37 cellular contexts compared by ENCODE assay signal in genomic region chr19:12180377-12180776, GRCh38. TPM values are rescaled to one million over a fixed set of nuclear protein-coding genes. Genes with fewer than 3 reads are reported as not detected.
"Had no signal": no experiment of that assay in that cellular context is flagged by ENCODE, and none has a peak within 500 bp of the region (broad histone marks: within the 10 kb centered on the region; RNA-seq: fewer than 3 reads in every experiment).

No MANE protein-coding gene starts in this region.

- FAIRE-seq: RCC 7860 had no signal

- ATAC-seq: activated CD8-positive, alpha-beta memory T cell treated with anti-CD3 and anti-CD28 coated beads, Interleukin-2, amount 10 ng/mL, durations not matched to agents 7 days and 5 days; PC-3; Right ventricle myocardium inferior; SK-N-SH treated with all-trans-retinoic acid at 6 μM for 48 hours had no signal

- DNase-seq: activated B cell treated with CpG ODN at 0.5 μM for 24 hours; activated CD4-positive, alpha-beta memory T cell treated with anti-CD3 and anti-CD28 coated beads, Interleukin-2, amount 10 ng/mL, durations not matched to agents 7 days and 5 days; activated CD4-positive, alpha-beta T cell treated with anti-CD3 and anti-CD28 coated beads for 4 hours; activated CD4-positive, alpha-beta T cell treated with anti-CD3 and anti-CD28 coated beads, Interleukin-2, amount 50 U/mL, for 1 hour; activated CD4-positive, CD25-positive, alpha-beta regulatory T cell treated with anti-CD3 and anti-CD28 coated beads, Interleukin-2, amount 50 U/mL, for 72 hours; activated CD8-positive, alpha-beta memory T cell treated with anti-CD3 and anti-CD28 coated beads for 24 hours; activated CD8-positive, alpha-beta memory T cell treated with anti-CD3 and anti-CD28 coated beads, Interleukin-2, amount 10 ng/mL, durations not matched to agents 7 days and 5 days; activated CD8-positive, alpha-beta memory T cell treated with anti-CD3 and anti-CD28 coated beads, Interleukin-2, amount 50 U/mL, for 48 hours; activated gamma-delta T cell; activated naive CD4-positive, alpha-beta T cell treated with Interleukin-2 at 50 U/mL for 16 hours; activated naive CD8-positive, alpha-beta T cell treated with anti-CD3 and anti-CD28 coated beads, Interleukin-2, amount 10 ng/mL, durations not matched to agents 7 days and 5 days; activated T-cell treated with anti-CD3 and anti-CD28 coated beads, Interleukin-2, amount 50 U/mL, for 1 hour; amygdala; Karpas-422; KBM-7; NCI-H1105; NCI-H1417 treated with DMSO at 0.1 percent for 48 hours; NCI-H187 treated with DMSO at 0.1 percent for 48 hours; NCI-H2081; NCI-H2171 treated with DMSO at 0.1 percent for 48 hours; NCI-H2227 treated with DMSO at 0.1 percent for 48 hours; NCI-H446 treated with DMSO at 0.1 percent for 48 hours; NCI-H524 treated with DMSO at 0.1 percent for 48 hours; PC-3; SIG-M5; T-helper 1 cell; T-helper 2 cell; T-helper 9 cell had no signal

- H3K4me3 ChIP-seq: ascending aorta, cardiac muscle cell had no signal

- H3K4me1 ChIP-seq: ascending aorta had no signal

- H3K27me3 Mint-ChIP-seq: activated B cell treated with CpG ODN at 0.5 μM for 24 hours; activated CD4-positive, alpha-beta memory T cell treated with anti-CD3 and anti-CD28 coated beads, Interleukin-2, amount 10 ng/mL, durations not matched to agents 7 days and 5 days; activated CD8-positive, alpha-beta memory T cell treated with anti-CD3 and anti-CD28 coated beads, Interleukin-2, amount 10 ng/mL, durations not matched to agents 7 days and 5 days; activated naive CD8-positive, alpha-beta T cell treated with anti-CD3 and anti-CD28 coated beads, Interleukin-2, amount 10 ng/mL, durations not matched to agents 7 days and 5 days had no signal

- H3K27me3 ChIP-seq: ascending aorta, cardiac muscle cell had no signal

- H3K27ac ChIP-seq: ascending aorta, cardiac muscle cell, RWPE1, VCaP had no signal

- H3K27ac Mint-ChIP-seq: activated B cell treated with CpG ODN at 0.5 μM for 24 hours; activated CD4-positive, alpha-beta memory T cell treated with anti-CD3 and anti-CD28 coated beads, Interleukin-2, amount 10 ng/mL, durations not matched to agents 7 days and 5 days; activated CD8-positive, alpha-beta memory T cell treated with anti-CD3 and anti-CD28 coated beads, Interleukin-2, amount 10 ng/mL, durations not matched to agents 7 days and 5 days; activated naive CD8-positive, alpha-beta T cell treated with anti-CD3 and anti-CD28 coated beads, Interleukin-2, amount 10 ng/mL, durations not matched to agents 7 days and 5 days; activated T-helper 2 cell treated with anti-CD3 and anti-CD28 coated beads, Interferon-gamma antibody, Interleukin-2, Interleukin-4, amounts not matched to agents 10 μg/mL and 5 μg/mL and 100 μg/mL, durations not matched to agents 14 hours and 24 hours and 36 hours had no signal

- H3K4me3 Mint-ChIP-seq: activated B cell treated with CpG ODN at 0.5 μM for 24 hours; activated CD4-positive, alpha-beta memory T cell treated with anti-CD3 and anti-CD28 coated beads, Interleukin-2, amount 10 ng/mL, durations not matched to agents 7 days and 5 days; activated CD8-positive, alpha-beta memory T cell treated with anti-CD3 and anti-CD28 coated beads, Interleukin-2, amount 10 ng/mL, durations not matched to agents 7 days and 5 days; activated naive CD8-positive, alpha-beta T cell treated with anti-CD3 and anti-CD28 coated beads, Interleukin-2, amount 10 ng/mL, durations not matched to agents 7 days and 5 days had no signal

- H3K36me3 ChIP-seq: cardiac muscle cell had no signal

- H3K4me1 Mint-ChIP-seq: activated CD4-positive, alpha-beta memory T cell treated with anti-CD3 and anti-CD28 coated beads, Interleukin-2, amount 10 ng/mL, durations not matched to agents 7 days and 5 days had no signal

RNA-seq across cellular contexts. Expression of gene ZNF625, which starts 23.8 kb away (rescaled TPM):
- total RNA-seq: MCF 10A had no signal
